Comparison of ENCODE assay signal across 18 cellular contexts in the genomic region with DNA sequence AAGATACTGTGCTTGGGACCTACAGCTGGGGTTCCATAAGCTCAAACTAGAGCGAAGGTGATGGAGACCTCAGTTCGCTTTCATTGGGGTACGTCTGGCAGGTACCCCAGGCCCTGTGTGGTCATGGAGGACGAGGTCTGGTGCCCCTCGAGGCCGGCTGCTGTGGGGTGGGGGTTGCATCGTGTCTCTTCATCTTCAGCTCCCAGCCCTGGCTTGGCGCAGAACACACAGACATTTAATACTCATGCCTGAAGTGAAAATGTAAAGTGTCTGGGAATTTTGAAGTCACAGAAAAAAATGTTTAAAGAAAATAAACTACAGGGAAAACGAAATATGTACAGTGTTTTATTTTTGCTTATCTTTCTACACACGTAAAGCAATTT.
DNase-seq lines count a peak whose midpoint lies in the region; ATAC-seq and TF ChIP-seq lines count a peak whose summit lies in the region.
"Had no signal": no experiment of that assay in that cellular context is flagged by ENCODE, and none has a peak within 500 bp of the region (broad histone marks: within the 10 kb centered on the region; RNA-seq: fewer than 3 reads in every experiment).

No MANE protein-coding gene starts in this region.

- H3K4me3 Mint-ChIP-seq in chondrocyte (ENCODE audit: unreplicated experiment): no peak overlapping the region

- no peaks in the 10 kb centered on the region for H3K9me3 Mint-ChIP-seq in chondrocyte (ENCODE audit: low read depth)

- H3K4me1 Mint-ChIP-seq in chondrocyte (ENCODE audit: low read depth): peaks cover 69% of the 10 kb centered on the region

- peak overlapping the region; percentile 78 for H3K27ac Mint-ChIP-seq in chondrocyte (ENCODE audit: unreplicated experiment)

- H3K9me3 ChIP-seq in SK-N-MC (ENCODE audit: low read depth, low read length): no peaks in the 10 kb centered on the region
- H3K9me3 ChIP-seq: A549, BE2C had no signal

- H3K27ac ChIP-seq in SK-N-MC: peak overlapping the region; percentile 75
- H3K27ac ChIP-seq: A549 had no signal

- H3K9ac ChIP-seq in SK-N-MC (ENCODE audit: insufficient read length): no peak overlapping the region

- H3K4me3 ChIP-seq in SK-N-MC: no peak overlapping the region
- H3K4me3 ChIP-seq: A549 had no signal

- H3K27me3 Mint-ChIP-seq in chondrocyte (ENCODE audit: low read depth): no peaks in the 10 kb centered on the region

- no peaks in the 10 kb centered on the region for H3K36me3 Mint-ChIP-seq in chondrocyte (ENCODE audit: low read depth)

- no peak for TF ChIP-seq CTCF in chondrocyte (IDR thresholded peaks at IDR 0.05)

- 0 out of 2 replicates have a peak, but pooled peaks cover 2% of the 10 kb centered on the region for H3K36me3 ChIP-seq in SK-N-MC (ENCODE audit: insufficient read depth, low read length)
- H3K36me3 ChIP-seq: BE2C had no signal

- intact Hi-C loops in cardiac septum (cut with DNase I) (no loop called here), left ventricle myocardium superior (cut with micrococcal nuclease) (no loop called here)

- ATAC-seq in left ventricle myocardium superior (no peak), GM21825 (IDR thresholded peaks at IDR 0.05; ENCODE audit: unreplicated experiment) (no peak)
- ATAC-seq: A549 had no signal

- DNase-seq in cardiac septum (ENCODE audit: low spot score) (peak; percentile 38), left ventricle myocardium superior (no peak), SK-N-MC (ENCODE audit: low read depth, low spot score) (no peak), chondrocyte (ENCODE audit: low spot score) (peak; percentile 67), mesenteric fat pad (ENCODE audit: low spot score) (peak; percentile 57), occipital lobe (lab: John Stamatoyannopoulos, UW) (no peak), NCI-H2171 (lab: John Stamatoyannopoulos, UW) (no peak)
- DNase-seq: BE2C, COR-L47, DMS79, Kasumi-1, NCI-H1694, NCI-H2081, NCI-H446 treated with DMSO at 0.1 percent for 48 hours, NCI-H526 treated with DMSO at 0.1 percent for 48 hours, SHP77 treated with DMSO at 0.1 percent for 48 hours had no signal

Comparison
In these comparisons a context has a peak if more than half of its experiments do, and no peak if none do; other contexts are left out.
1. DNase-seq: peak in cardiac septum (single experiment), chondrocyte (single experiment) and mesenteric fat pad (single experiment); none in left ventricle myocardium superior (single experiment), SK-N-MC (single experiment), occipital lobe (single experiment) and NCI-H2171 (single experiment).